12 cellular contexts compared by ENCODE assay signal in the genomic region with DNA sequence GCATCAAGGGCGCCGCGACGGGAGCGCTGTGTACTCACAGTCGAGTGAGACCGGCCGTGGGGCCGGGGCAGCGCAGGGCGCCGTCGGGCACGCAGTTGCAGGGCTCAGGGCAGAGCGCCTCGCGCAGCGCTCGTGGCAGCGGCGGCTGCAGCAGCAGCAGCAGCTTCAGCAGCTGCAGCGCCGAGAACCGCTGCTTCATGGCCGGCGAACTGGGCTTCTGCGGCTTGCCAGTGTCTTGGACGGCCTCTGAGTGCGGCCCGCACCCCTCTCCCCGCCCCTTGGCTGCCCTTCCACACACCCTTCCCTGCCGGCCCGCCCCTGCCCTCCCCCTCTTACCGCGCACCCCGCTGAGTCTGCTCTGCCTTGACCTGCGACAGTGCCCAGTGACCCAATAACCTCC. TPM values are rescaled to one million over a fixed set of nuclear protein-coding genes. Genes with fewer than 3 reads are reported as not detected.
A peak's percentile ranks its signal among the peaks of the same experiment; 100 is the strongest.
DNase-seq lines count a peak whose midpoint lies in the region; ATAC-seq and TF ChIP-seq lines count a peak whose summit lies in the region.
"Had no signal": no experiment of that assay in that cellular context is flagged by ENCODE, and none has a peak within 500 bp of the region (broad histone marks: within the 10 kb centered on the region; RNA-seq: fewer than 3 reads in every experiment).

A gene (minus strand): TSS at position 252 of the 400 bp plus-strand sequence. CDS start 53 bp downstream, at position 199.

- H3K4me3 Mint-ChIP-seq in osteocyte (ENCODE audit: unreplicated experiment), result peak within 1 kb of the TSS; percentile 12
- no peak within 1 kb of the TSS for H3K4me3 Mint-ChIP-seq in activated T-cell treated with anti-CD3 and anti-CD28 coated beads, Interleukin-2, amount 50 U/mL, for 24 hours

- peak; percentile 55 to 77 for ATAC-seq in right cardiac atrium
- ATAC-seq in GM21786 (IDR thresholded peaks at IDR 0.05; ENCODE audit: unreplicated experiment), result no peak

- H3K36me3 Mint-ChIP-seq in osteocyte (ENCODE audit: unreplicated experiment), result no peaks in the 10 kb centered on the region
- no peaks in the 10 kb centered on the region for H3K36me3 Mint-ChIP-seq in activated T-cell treated with anti-CD3 and anti-CD28 coated beads, Interleukin-2, amount 50 U/mL, for 24 hours (ENCODE audit: low read depth)

- TF ChIP-seq CTCF in WI38 (IDR thresholded peaks at IDR 0.05; ENCODE audit: low read depth, low read length), result no peak
- no peak for TF ChIP-seq CTCF in osteocyte (IDR thresholded peaks at IDR 0.05)

- H3K4me1 ChIP-seq in right cardiac atrium (ENCODE audit: control insufficient read depth, insufficient read depth, low read length), result no peaks in the 10 kb centered on the region

- WGBS in right cardiac atrium, result 3% methylated on average over 37 of the region's 37 CpGs

- H3K9me3 ChIP-seq in right cardiac atrium (ENCODE audit: control insufficient read depth, low read length), result no peaks in the 10 kb centered on the region

- H3K27ac Mint-ChIP-seq in osteocyte (ENCODE audit: unreplicated experiment), result no peak within 1 kb of the TSS
- no peak within 1 kb of the TSS for H3K27ac Mint-ChIP-seq in activated T-cell treated with anti-CD3 and anti-CD28 coated beads, Interleukin-2, amount 50 U/mL, for 24 hours

- peaks cover 7% of the 10 kb centered on the region for H3K4me1 Mint-ChIP-seq in osteocyte (ENCODE audit: unreplicated experiment)
- no peaks in the 10 kb centered on the region for H3K4me1 Mint-ChIP-seq in activated T-cell treated with anti-CD3 and anti-CD28 coated beads, Interleukin-2, amount 50 U/mL, for 24 hours (ENCODE audit: low read depth)

- H3K27ac ChIP-seq in right cardiac atrium (ENCODE audit: low read length), result no peak within 1 kb of the TSS
- H3K27ac ChIP-seq: KMS-11 had no signal

- intact Hi-C loops in right cardiac atrium (cut with DNase I), result no loop called here

- DNase-seq in DMS53 (lab: John Stamatoyannopoulos, UW), result peak; percentile 70
- DNase-seq in right cardiac atrium, result peak; percentile 9 to 71 (median 64)
- DNase-seq in osteocyte (ENCODE audit: extremely low spot score, unreplicated experiment), result no peak
- DNase-seq in NCI-H345 treated with DMSO at 0.1 percent for 48 hours (lab: John Stamatoyannopoulos, UW; ENCODE audit: unreplicated experiment), result no peak
- no peak for DNase-seq in amniotic stem cell (lab: John Stamatoyannopoulos, UW)
- DNase-seq in activated T-cell treated with anti-CD3 and anti-CD28 coated beads, Interleukin-2, amount 50 U/mL, for 24 hours, result no peak
- DNase-seq: activated T-cell treated with anti-CD3 and anti-CD28 coated beads for 4 hours, T-helper 2 cell had no signal

- no peaks in the 10 kb centered on the region for H3K27me3 ChIP-seq in right cardiac atrium (ENCODE audit: control insufficient read depth, insufficient read depth)

- H3K4me3 ChIP-seq in WI38 (ENCODE audit: low read depth, low read length) (peak within 1 kb of the TSS; percentile 34), right cardiac atrium (ENCODE audit: low read length) (no peak within 1 kb of the TSS)

- H3K9me3 Mint-ChIP-seq in osteocyte (ENCODE audit: unreplicated experiment), result peaks cover 5% of the 10 kb centered on the region
- H3K9me3 Mint-ChIP-seq in activated T-cell treated with anti-CD3 and anti-CD28 coated beads, Interleukin-2, amount 50 U/mL, for 24 hours, result no peaks in the 10 kb centered on the region

- peaks cover 48% of the 10 kb centered on the region for H3K27me3 Mint-ChIP-seq in osteocyte (ENCODE audit: unreplicated experiment)
- H3K27me3 Mint-ChIP-seq in activated T-cell treated with anti-CD3 and anti-CD28 coated beads, Interleukin-2, amount 50 U/mL, for 24 hours, result peaks cover 37% of the 10 kb centered on the region

RNA-seq across cellular contexts. Expression of the gene that starts here (rescaled TPM):
- total RNA-seq in right cardiac atrium (not detected), osteocyte (not detected in 2 replicates)
- 0.07 TPM for polyA plus RNA-seq in right cardiac atrium
- total RNA-seq: lung microvascular endothelial cell had no signal

Comparison
In these comparisons a context has a peak if more than half of its experiments do, and no peak if none do; other contexts are left out.
1. Peak in DNase-seq and ATAC-seq in right cardiac atrium; RNA of the gene not detected or under 1 TPM.